ENCODE assay signal across 22 cellular contexts in the genomic region with DNA sequence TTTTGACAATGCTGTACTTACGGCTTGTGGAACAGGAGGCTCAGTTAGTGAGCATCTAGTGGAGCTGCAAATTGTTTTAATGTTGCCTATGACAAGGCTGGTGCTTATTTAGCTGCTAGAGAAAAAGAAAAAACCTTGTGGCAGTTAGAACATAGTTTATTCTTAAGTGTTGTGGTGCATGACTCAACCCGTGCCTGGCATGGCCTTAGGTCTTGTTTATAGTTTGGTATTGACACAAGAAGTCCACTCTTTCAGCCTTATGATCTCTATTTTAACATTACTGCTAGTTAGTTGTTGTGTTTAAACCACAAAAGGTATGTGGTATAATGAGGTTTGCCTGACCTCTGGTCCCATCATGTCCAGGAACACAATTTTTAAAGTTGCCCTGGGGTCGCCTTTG.
DNase-seq lines count a peak whose midpoint lies in the region; ATAC-seq and TF ChIP-seq lines count a peak whose summit lies in the region.
"Had no signal": no experiment of that assay in that cellular context is flagged by ENCODE, and none has a peak within 500 bp of the region (broad histone marks: within the 10 kb centered on the region; RNA-seq: fewer than 3 reads in every experiment).

No MANE protein-coding gene starts in this region.

- H3K4me3 ChIP-seq in choroid plexus epithelial cell (ENCODE audit: low read depth, low read length) = no peak overlapping the region
- H3K4me3 ChIP-seq: skin epidermis, tibial artery had no signal

- ATAC-seq in HG03108 (IDR thresholded peaks at IDR 0.05; ENCODE audit: unreplicated experiment) (no peak), GM19395 (IDR thresholded peaks at IDR 0.05; ENCODE audit: unreplicated experiment) (no peak), HG02678 (IDR thresholded peaks at IDR 0.05; ENCODE audit: unreplicated experiment) (no peak)
- ATAC-seq: activated CD4-positive, CD25-positive, alpha-beta regulatory T cell treated with anti-CD3 and anti-CD28 coated beads, Interleukin-2, amount 50 U/mL, for 24 hours; activated CD8-positive, alpha-beta T cell treated with anti-CD3 and anti-CD28 coated beads, Interleukin-2, amount 10 ng/mL, durations not matched to agents 7 days and 5 days; activated T-cell treated with anti-CD3 and anti-CD28 coated beads, Interleukin-2, amount 50 U/mL, for 4 hours; stimulated activated naive CD8-positive, alpha-beta T cell treated with anti-CD3 and anti-CD28 coated beads, Interleukin-15, Interleukin-2, amounts not matched to agents 100 U/mL and 50 U/mL, for 24 hours had no signal

- no peak for TF ChIP-seq CTCF in choroid plexus epithelial cell (conservative IDR thresholded peaks at IDR 0.05; ENCODE audit: low read depth, low read length)

- peak; percentile 75 for DNase-seq in DMS53 treated with DMSO at 0.1 percent for 48 hours (lab: John Stamatoyannopoulos, UW; ENCODE audit: unreplicated experiment)
- peak; percentile 41 for DNase-seq in RPMI7951 (ENCODE audit: low read depth)
- peak; percentile 67 for DNase-seq in choroid plexus epithelial cell (ENCODE audit: low read depth)
- DNase-seq in kidney tubule cell (ENCODE audit: low spot score) = peak; percentile 40
- no peak for DNase-seq in NCI-H2081 (lab: John Stamatoyannopoulos, UW)
- DNase-seq: ACHN; activated CD8-positive, alpha-beta T cell treated with anti-CD3 and anti-CD28 coated beads, Interleukin-2, amount 10 ng/mL, durations not matched to agents 7 days and 5 days; activated naive CD4-positive, alpha-beta T cell treated with anti-CD3 and anti-CD28 coated beads for 36 hours; activated T-cell treated with anti-CD3 and anti-CD28 coated beads, Interleukin-2, amount 50 U/mL, for 4 hours; effector memory CD4-positive, alpha-beta T cell; GF-D8; immature natural killer cell; NCI-H187; NCI-H446 treated with DMSO at 0.1 percent for 48 hours; stimulated activated naive CD8-positive, alpha-beta T cell treated with anti-CD3 and anti-CD28 coated beads, Interleukin-15, Interleukin-2, amounts not matched to agents 100 U/mL and 50 U/mL, for 24 hours; T-helper 9 cell; tibial artery had no signal

Comparison
In these comparisons a context has a peak if more than half of its experiments do, and no peak if none do; other contexts are left out.
1. DNase-seq: peak in DMS53 treated with DMSO at 0.1 percent for 48 hours (single experiment), RPMI7951 (single experiment), choroid plexus epithelial cell (single experiment) and kidney tubule cell (single experiment); none in NCI-H2081 (0 of 2).